ENCODE assay signal across 8 cellular contexts in the genomic region with DNA sequence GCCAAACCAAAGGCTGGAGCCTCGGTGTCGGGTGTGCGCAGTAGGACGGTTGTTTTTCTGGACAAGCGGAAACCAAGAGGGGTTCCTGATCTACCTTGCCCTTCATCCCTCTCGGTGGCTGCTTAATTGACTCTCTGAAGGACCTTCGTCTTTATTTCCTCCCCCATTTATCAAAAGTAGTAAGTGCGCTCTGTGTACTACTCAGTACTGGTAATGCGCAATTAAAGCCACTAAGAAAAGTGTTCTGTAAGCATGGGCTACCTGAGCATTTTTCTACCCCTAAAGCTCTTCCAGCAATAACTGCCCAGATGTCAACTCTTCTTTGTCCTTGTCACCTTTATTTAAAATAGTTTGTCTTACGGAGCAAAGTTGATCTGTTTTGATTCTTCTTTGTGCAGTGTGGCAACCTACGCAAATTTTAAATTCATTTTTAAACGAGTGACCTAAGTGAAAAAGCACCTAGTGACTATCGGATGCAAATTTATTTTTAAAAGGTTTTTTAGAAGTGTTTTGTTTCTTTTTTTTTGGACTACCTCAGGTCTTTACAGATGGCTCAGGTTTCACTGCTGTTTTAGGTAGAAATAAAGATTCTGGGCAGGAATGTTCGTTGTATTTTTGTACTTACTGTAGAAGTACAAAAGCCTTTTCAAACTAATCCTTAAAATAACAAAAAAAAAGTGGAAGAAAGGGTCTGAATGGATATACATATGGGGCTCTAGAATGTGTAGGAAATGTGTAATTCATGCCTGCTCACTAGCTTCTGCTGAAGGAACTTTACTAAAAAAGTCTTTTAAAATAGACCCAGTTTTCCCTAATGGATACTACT. TPM values are rescaled to one million over a fixed set of nuclear protein-coding genes. Genes with fewer than 3 reads are reported as not detected.
DNase-seq lines count a peak whose midpoint lies in the region; ATAC-seq and TF ChIP-seq lines count a peak whose summit lies in the region.

No MANE protein-coding gene starts in this region.

- DNase-seq in GM23338 (ENCODE audit: low spot score) (no peak), stomach (no peak), MV-4-11 (lab: John Stamatoyannopoulos, UW) (no peak), NCI-H1092 (lab: John Stamatoyannopoulos, UW) (no peak), NCI-H2196 (lab: John Stamatoyannopoulos, UW; ENCODE audit: unreplicated experiment) (no peak)
- DNase-seq in activated CD8-positive, alpha-beta T cell treated with anti-CD3 and anti-CD28 coated beads for 36 hours, result no peak

- peaks cover 3% of the 10 kb centered on the region; the same call in 2 of the 3 replicates for H3K36me3 Mint-ChIP-seq in GM23338 (ENCODE audit: low read depth)
- H3K36me3 Mint-ChIP-seq in activated CD8-positive, alpha-beta T cell treated with anti-CD3 and anti-CD28 coated beads for 36 hours (ENCODE audit: low read depth), result peaks cover 9% of the 10 kb centered on the region

- intact Hi-C loops in activated CD8-positive, alpha-beta T cell treated with anti-CD3 and anti-CD28 coated beads for 36 hours (cut with micrococcal nuclease), result no loop called here
- intact Hi-C loops in stomach (cut with DNase I; ENCODE audit: low total_unique reads), result no loop called here

- peaks cover 21% of the 10 kb centered on the region for H3K4me1 Mint-ChIP-seq in GM23338
- peaks cover 41% of the 10 kb centered on the region for H3K4me1 Mint-ChIP-seq in activated CD8-positive, alpha-beta T cell treated with anti-CD3 and anti-CD28 coated beads for 36 hours (ENCODE audit: low read depth)

- H3K36me3 ChIP-seq in ACC112 (ENCODE audit: insufficient read depth, low read length), result no peaks in the 10 kb centered on the region
- no peaks in the 10 kb centered on the region for H3K36me3 ChIP-seq in GM23338 (ENCODE audit: insufficient read depth)
- no peaks in the 10 kb centered on the region for H3K36me3 ChIP-seq in stomach

- no peak overlapping the region; the same call in 1 of the 2 replicates for H3K27ac Mint-ChIP-seq in GM23338
- peak overlapping the region; percentile 83 for H3K27ac Mint-ChIP-seq in activated CD8-positive, alpha-beta T cell treated with anti-CD3 and anti-CD28 coated beads for 36 hours

- no peak for TF ChIP-seq EP300 in stomach (IDR thresholded peaks at IDR 0.05)

- POLR2A ChIA-PET in activated CD8-positive, alpha-beta T cell treated with anti-CD3 and anti-CD28 coated beads for 36 hours (lab: Charles Lee), result interaction anchor here (0.6 to 1.6 kb wide), 6 partner anchors 10 to 47 kb away, joined by 3 to 6 read pairs (median 3); no protein-coding TSS in a partner anchor

- peaks cover 8% of the 10 kb centered on the region for H3K4me1 ChIP-seq in ACC112 (ENCODE audit: control insufficient read depth, insufficient read depth, low read length, unreplicated experiment)
- H3K4me1 ChIP-seq in GM23338 (ENCODE audit: insufficient read depth), result peaks cover 27% of the 10 kb centered on the region; the same call in 1 of the 2 replicates
- peaks cover 21 to 64% (median 42%) of the 10 kb centered on the region in 4 donors for H3K4me1 ChIP-seq in stomach

- no peaks in the 10 kb centered on the region for H3F3A ChIP-seq in GM23338 (replicated peaks; ENCODE audit: low read depth)

- peak overlapping the region; percentile 91 for H3K4me3 Mint-ChIP-seq in GM23338
- H3K4me3 Mint-ChIP-seq in activated CD8-positive, alpha-beta T cell treated with anti-CD3 and anti-CD28 coated beads for 36 hours, result peak overlapping the region; percentile 98

- H4K20me1 ChIP-seq in GM23338 (replicated peaks; ENCODE audit: insufficient read depth), result no peaks in the 10 kb centered on the region; the same call in 1 of the 2 replicates

- peaks cover 8% of the 10 kb centered on the region for H3K79me2 ChIP-seq in ACC112 (ENCODE audit: control insufficient read depth, insufficient read depth, low read length, unreplicated experiment)
- H3K79me2 ChIP-seq in GM23338 (replicated peaks; ENCODE audit: insufficient read depth), result peaks cover 57% of the 10 kb centered on the region

- H3K9me3 Mint-ChIP-seq in GM23338, result no peaks in the 10 kb centered on the region
- H3K9me3 Mint-ChIP-seq in activated CD8-positive, alpha-beta T cell treated with anti-CD3 and anti-CD28 coated beads for 36 hours, result peaks cover 1% of the 10 kb centered on the region

- ATAC-seq in GM23338, result no peak
- peak; percentile 13 for ATAC-seq in activated CD8-positive, alpha-beta T cell treated with anti-CD3 and anti-CD28 coated beads for 36 hours

- no peak for TF ChIP-seq POLR2A in stomach (IDR thresholded peaks at IDR 0.05)

- H3K27me3 Mint-ChIP-seq in GM23338 (ENCODE audit: insufficient read depth, low read depth, poor library complexity), result peaks cover 8% of the 10 kb centered on the region
- H3K27me3 Mint-ChIP-seq in activated CD8-positive, alpha-beta T cell treated with anti-CD3 and anti-CD28 coated beads for 36 hours, result no peaks in the 10 kb centered on the region

- no peaks in the 10 kb centered on the region for H3K27me3 ChIP-seq in ACC112 (ENCODE audit: insufficient read depth, low read length)
- peaks cover 14% of the 10 kb centered on the region; the same call in 1 of the 2 replicates for H3K27me3 ChIP-seq in GM23338 (ENCODE audit: insufficient read depth)
- H3K27me3 ChIP-seq in stomach, result no peaks in the 10 kb centered on the region

- whole genome bisulfite sequencing in stomach, 5 donors, result 9 to 17% (median 14%) methylated on average over 14 of the region's 14 CpGs

- TF ChIP-seq CTCF in GM23338 (conservative IDR thresholded peaks at IDR 0.05; ENCODE audit: low read depth in 2 of 2) (no peak), stomach (IDR thresholded peaks at IDR 0.05) (no peak)
- no peak for TF ChIP-seq CTCF in activated CD8-positive, alpha-beta T cell treated with anti-CD3 and anti-CD28 coated beads for 36 hours (IDR thresholded peaks at IDR 0.05)

- CTCF ChIA-PET in activated CD8-positive, alpha-beta T cell treated with anti-CD3 and anti-CD28 coated beads for 36 hours (lab: Charles Lee), result interaction anchor here (1.5 kb wide), 1 partner anchor 13 kb away, joined by 5 read pairs; no protein-coding TSS in a partner anchor

- peak overlapping the region; percentile 97 for H3K4me2 ChIP-seq in GM23338

- H3K4me3 ChIP-seq in ACC112 (ENCODE audit: low read depth, low read length) (peak overlapping the region; percentile 99), GM23338 (peak overlapping the region; percentile 82), iPS-18c (ENCODE audit: insufficient read depth, low read depth, low read length) (peak overlapping the region; percentile 94), stomach (peak overlapping the region; percentile 87 to 97 (median 96))

- no peak overlapping the region for H3K27ac ChIP-seq in ACC112 (ENCODE audit: low read depth, low read length)
- no peak overlapping the region for H3K27ac ChIP-seq in GM23338 (ENCODE audit: low read depth)
- peak overlapping the region; percentile 83 to 94 (median 93) for H3K27ac ChIP-seq in stomach

- H3K9me2 ChIP-seq in GM23338 (ENCODE audit: insufficient read depth), result no peaks in the 10 kb centered on the region

- H2AFZ ChIP-seq in ACC112 (ENCODE audit: low read length, unreplicated experiment) (peak overlapping the region; percentile 99), GM23338 (no peak overlapping the region; the same call in 1 of the 2 replicates)

- H3K9me3 ChIP-seq in iPS-18c (ENCODE audit: control insufficient read depth, insufficient read depth, low read length) (peaks cover 4% of the 10 kb centered on the region), stomach (no peaks in the 10 kb centered on the region)

TF ChIP-seq in GM23338, 12 proteins besides CTCF, POLR2A, EP300 and RAD21 (continues in another document):
- TF ChIP-seq NANOG (IDR thresholded peaks at IDR 0.05; ENCODE audit: borderline replicate concordance), result no peak
- no peak for TF ChIP-seq EZH2phosphoT487 (IDR thresholded peaks at IDR 0.05; ENCODE audit: unreplicated experiment)
- TF ChIP-seq, protein P1, sequence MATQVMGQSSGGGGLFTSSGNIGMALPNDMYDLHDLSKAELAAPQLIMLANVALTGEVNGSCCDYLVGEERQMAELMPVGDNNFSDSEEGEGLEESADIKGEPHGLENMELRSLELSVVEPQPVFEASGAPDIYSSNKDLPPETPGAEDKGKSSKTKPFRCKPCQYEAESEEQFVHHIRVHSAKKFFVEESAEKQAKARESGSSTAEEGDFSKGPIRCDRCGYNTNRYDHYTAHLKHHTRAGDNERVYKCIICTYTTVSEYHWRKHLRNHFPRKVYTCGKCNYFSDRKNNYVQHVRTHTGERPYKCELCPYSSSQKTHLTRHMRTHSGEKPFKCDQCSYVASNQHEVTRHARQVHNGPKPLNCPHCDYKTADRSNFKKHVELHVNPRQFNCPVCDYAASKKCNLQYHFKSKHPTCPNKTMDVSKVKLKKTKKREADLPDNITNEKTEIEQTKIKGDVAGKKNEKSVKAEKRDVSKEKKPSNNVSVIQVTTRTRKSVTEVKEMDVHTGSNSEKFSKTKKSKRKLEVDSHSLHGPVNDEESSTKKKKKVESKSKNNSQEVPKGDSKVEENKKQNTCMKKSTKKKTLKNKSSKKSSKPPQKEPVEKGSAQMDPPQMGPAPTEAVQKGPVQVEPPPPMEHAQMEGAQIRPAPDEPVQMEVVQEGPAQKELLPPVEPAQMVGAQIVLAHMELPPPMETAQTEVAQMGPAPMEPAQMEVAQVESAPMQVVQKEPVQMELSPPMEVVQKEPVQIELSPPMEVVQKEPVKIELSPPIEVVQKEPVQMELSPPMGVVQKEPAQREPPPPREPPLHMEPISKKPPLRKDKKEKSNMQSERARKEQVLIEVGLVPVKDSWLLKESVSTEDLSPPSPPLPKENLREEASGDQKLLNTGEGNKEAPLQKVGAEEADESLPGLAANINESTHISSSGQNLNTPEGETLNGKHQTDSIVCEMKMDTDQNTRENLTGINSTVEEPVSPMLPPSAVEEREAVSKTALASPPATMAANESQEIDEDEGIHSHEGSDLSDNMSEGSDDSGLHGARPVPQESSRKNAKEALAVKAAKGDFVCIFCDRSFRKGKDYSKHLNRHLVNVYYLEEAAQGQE (IDR thresholded peaks at IDR 0.05; ENCODE audit: unreplicated experiment), result no peak
- TF ChIP-seq, protein P2, sequence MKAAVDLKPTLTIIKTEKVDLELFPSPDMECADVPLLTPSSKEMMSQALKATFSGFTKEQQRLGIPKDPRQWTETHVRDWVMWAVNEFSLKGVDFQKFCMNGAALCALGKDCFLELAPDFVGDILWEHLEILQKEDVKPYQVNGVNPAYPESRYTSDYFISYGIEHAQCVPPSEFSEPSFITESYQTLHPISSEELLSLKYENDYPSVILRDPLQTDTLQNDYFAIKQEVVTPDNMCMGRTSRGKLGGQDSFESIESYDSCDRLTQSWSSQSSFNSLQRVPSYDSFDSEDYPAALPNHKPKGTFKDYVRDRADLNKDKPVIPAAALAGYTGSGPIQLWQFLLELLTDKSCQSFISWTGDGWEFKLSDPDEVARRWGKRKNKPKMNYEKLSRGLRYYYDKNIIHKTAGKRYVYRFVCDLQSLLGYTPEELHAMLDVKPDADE (IDR thresholded peaks at IDR 0.05), result no peak
- TF ChIP-seq ZNF114 (CRISPR knock-in tag; IDR thresholded peaks at IDR 0.05), result no peak
- TF ChIP-seq CREB1 (CRISPR knock-in tag; IDR thresholded peaks at IDR 0.05; ENCODE audit: low read depth), result no peak

RNA-seq across cellular contexts. Expression of gene JMY, which starts 2.0 kb away (rescaled TPM):
- total RNA-seq in GM23338 (2014; rRNA removed; shearing (Covaris generic)), result 15.9 and 18.4 TPM in 2 replicates
- polyA plus RNA-seq in GM23338 (2016; fragmentation: Nextera tagmentation; extraction: Ambion mirVana) (6.1 and 6.2 TPM in 2 replicates), stomach (1 to 10 TPM; 2.1 to 3.2 (median 3.0) TPM)
- total RNA-seq in activated CD8-positive, alpha-beta T cell treated with anti-CD3 and anti-CD28 coated beads for 36 hours, result 1 to 10 TPM; 6.1 to 6.3 TPM
- total RNA-seq in stomach, result 10 to 100 TPM in 2 of 5 donors, 1 to 10 TPM in 3; 5.8 to 31.9 (median 9.0) TPM

Comparison
In these comparisons a context has a peak if more than half of its experiments do, and no peak if none do; other contexts are left out.
1. H3K27ac ChIP-seq: peak in stomach (5 of 5); none in ACC112 (single experiment) and GM23338 (single experiment).
2. Peak in every context shown above with its lines, with median percentiles within 50 percentile points of each other: H3K4me3 ChIP-seq.